25 cellular contexts compared by ENCODE assay signal in the genomic region with DNA sequence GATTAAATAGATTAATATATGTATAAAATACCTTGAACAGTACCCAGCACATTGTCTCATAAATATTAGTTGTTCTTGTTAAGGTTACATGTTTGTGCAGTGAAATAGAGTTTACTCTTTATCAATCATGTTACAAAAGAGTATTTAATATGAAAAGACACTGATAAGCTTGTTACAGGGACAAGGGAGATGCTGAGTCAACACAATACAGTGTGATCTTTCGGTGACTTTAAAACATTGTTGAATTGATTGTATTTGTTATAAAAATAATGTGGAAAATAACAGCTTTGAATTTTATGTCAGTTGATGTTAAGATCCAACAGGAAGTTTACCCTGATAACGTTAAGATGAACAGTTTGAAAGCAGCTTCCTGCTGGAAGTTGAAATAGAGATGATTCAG.
"Had no signal": no experiment of that assay in that cellular context is flagged by ENCODE, and none has a peak within 500 bp of the region (broad histone marks: within the 10 kb centered on the region; RNA-seq: fewer than 3 reads in every experiment).

No MANE protein-coding gene starts in this region.

- H2AFZ ChIP-seq: parathyroid adenoma had no signal

- FAIRE-seq: bronchial epithelial cell, TTC549, urothelium cell line had no signal

- H3K9ac ChIP-seq: parathyroid adenoma had no signal

- H3K27me3 ChIP-seq: tibial artery had no signal

- ATAC-seq: activated T-cell treated with anti-CD3 and anti-CD28 coated beads, Interleukin-2, amount 50 U/mL, for 4 hours; heart left ventricle; left colon; right cardiac atrium; stimulated activated effector memory CD8-positive, alpha-beta T cell treated with anti-CD3 and anti-CD28 coated beads, Interleukin-12 subunit alpha, Interleukin-12 subunit beta, amount 100 ng/mL, for 72 hours; stimulated activated naive CD8-positive, alpha-beta T cell treated with anti-CD3 and anti-CD28 coated beads, Interleukin-15, amount 100 ng/mL, for 72 hours had no signal

- DNase-seq: activated CD4-positive, alpha-beta T cell treated with anti-CD3 and anti-CD28 coated beads for 4 hours; activated CD4-positive, alpha-beta T cell treated with anti-CD3 and anti-CD28 coated beads, Interleukin-2, amount 50 U/mL, for 48 hours; activated CD4-positive, CD25-positive, alpha-beta regulatory T cell; activated CD8-positive, alpha-beta memory T cell treated with anti-CD3 and anti-CD28 coated beads, Interleukin-2, amount 50 U/mL, for 48 hours; activated naive CD4-positive, alpha-beta T cell treated with anti-CD3 and anti-CD28 coated beads for 36 hours; activated naive CD8-positive, alpha-beta T cell treated with anti-CD3 and anti-CD28 coated beads, Interleukin-2, amount 10 ng/mL, durations not matched to agents 7 days and 5 days; activated T-cell treated with anti-CD3 and anti-CD28 coated beads, Interleukin-2, amount 50 U/mL, for 4 hours; amygdala; cerebellar nuclear complex; endodermal cell; heart left ventricle; islet precursor cell; left colon; mesenchymal stem cell; nephron progenitor cell; right cardiac atrium; stimulated activated CD4-positive, alpha-beta T cell treated with anti-CD3 and anti-CD28 coated beads, Interleukin-1b, Interleukin-23, amount 100 ng/mL, for 48 hours; stimulated activated naive CD8-positive, alpha-beta T cell treated with anti-CD3 and anti-CD28 coated beads, Interleukin-15, amount 100 ng/mL, for 72 hours; tibial artery had no signal

- H3K4me3 ChIP-seq: coronary artery, heart left ventricle, tibial artery had no signal

- H3K4me1 ChIP-seq: parathyroid adenoma had no signal

- H3K9me3 ChIP-seq: heart left ventricle, tibial artery had no signal

- H3K27ac ChIP-seq: coronary artery, parathyroid adenoma, tibial artery had no signal

- H3K79me2 ChIP-seq: parathyroid adenoma had no signal
